9 cellular contexts compared by ENCODE assay signal in genomic region chr2:41414486-41415230, GRCh38.
DNase-seq lines count a peak whose midpoint lies in the region; ATAC-seq and TF ChIP-seq lines count a peak whose summit lies in the region.
"Had no signal": no experiment of that assay in that cellular context is flagged by ENCODE, and none has a peak within 500 bp of the region (broad histone marks: within the 10 kb centered on the region; RNA-seq: fewer than 3 reads in every experiment).

No MANE protein-coding gene starts in this region.

- peaks cover 1% of the 10 kb centered on the region for H3K27me3 Mint-ChIP-seq in GM23338 (ENCODE audit: insufficient read depth, low read depth, poor library complexity)

- TF ChIP-seq CTCF in GM23338 (conservative IDR thresholded peaks at IDR 0.05; ENCODE audit: low read depth in 2 of 2) (peak; percentile 88 to 91), Loucy (conservative IDR thresholded peaks at IDR 0.05; ENCODE audit: low read length) (peak; percentile 95)

- H3K4me1 ChIP-seq in GM23338 (ENCODE audit: insufficient read depth) (no peaks in the 10 kb centered on the region), Loucy (ENCODE audit: insufficient read depth, low read length, poor library complexity, severe bottlenecking) (no peaks in the 10 kb centered on the region), iPS DF 6.9 (ENCODE audit: control insufficient read depth, insufficient read depth, low read length) (no peaks in the 10 kb centered on the region)
- H3K4me1 ChIP-seq: BLaER1 had no signal

- no peaks in the 10 kb centered on the region for H4K20me1 ChIP-seq in GM23338 (replicated peaks; ENCODE audit: insufficient read depth)
- H4K20me1 ChIP-seq in Loucy (ENCODE audit: insufficient read depth, low read length, poor library complexity, severe bottlenecking): no peaks in the 10 kb centered on the region
- H4K20me1 ChIP-seq: BLaER1 had no signal

- 0 out of 2 replicates have a peak overlapping the region, but pooled peaks have one; percentile 12 for H2AFZ ChIP-seq in GM23338
- no peak overlapping the region for H2AFZ ChIP-seq in Loucy (ENCODE audit: low read length)

- no peak overlapping the region for H3K9ac ChIP-seq in Loucy (ENCODE audit: low read depth, low read length, poor library complexity, severe bottlenecking)
- H3K9ac ChIP-seq: BLaER1 had no signal

- DNase-seq in NCI-H2081 (lab: John Stamatoyannopoulos, UW): peak; percentile 66 to 68
- DNase-seq in NCI-H2081 treated with DMSO at 0.1 percent for 48 hours (lab: John Stamatoyannopoulos, UW): no peak
- DNase-seq in GM23338 (ENCODE audit: low spot score): peak; percentile 88
- DNase-seq in SW480 (ENCODE audit: low spot score): peak; percentile 47
- peak; percentile 48 for DNase-seq in iPS DF 6.9 (ENCODE audit: low read depth, low spot score)
- no peak for DNase-seq in HK-2 (ENCODE audit: unreplicated experiment)
- DNase-seq in KG1 (lab: John Stamatoyannopoulos, UW): no peak

- H3K9me3 Mint-ChIP-seq in GM23338: no peaks in the 10 kb centered on the region

- H3K4me2 ChIP-seq in GM23338 (no peak overlapping the region), Loucy (ENCODE audit: low read depth, low read length, poor library complexity, severe bottlenecking) (no peak overlapping the region)
- H3K4me2 ChIP-seq: BLaER1 had no signal

- WGBS in iPS DF 6.9 (ENCODE audit: insufficient coverage, insufficient read length): no CpG with 5 or more reads among the region's 5 CpGs

- H3F3A ChIP-seq in GM23338 (replicated peaks; ENCODE audit: low read depth) (no peaks in the 10 kb centered on the region), Loucy (ENCODE audit: low read depth) (no peaks in the 10 kb centered on the region)

- H3K9me2 ChIP-seq in GM23338 (ENCODE audit: insufficient read depth) (no peaks in the 10 kb centered on the region), Loucy (replicated peaks; ENCODE audit: low read depth, low read length) (no peaks in the 10 kb centered on the region)

- no peak overlapping the region for H3K27ac ChIP-seq in GM23338 (ENCODE audit: low read depth)
- H3K27ac ChIP-seq in iPS DF 6.9 (ENCODE audit: low read length): no peak overlapping the region
- H3K27ac ChIP-seq: BLaER1 had no signal

- H3K4me3 Mint-ChIP-seq in GM23338: no peak overlapping the region

- no peak overlapping the region for H3K27ac Mint-ChIP-seq in GM23338

- H3K4me1 Mint-ChIP-seq in GM23338: 0 out of 3 replicates have a peak, but pooled peaks cover 2% of the 10 kb centered on the region

- H3K79me2 ChIP-seq in GM23338 (replicated peaks; ENCODE audit: insufficient read depth): no peaks in the 10 kb centered on the region
- no peaks in the 10 kb centered on the region for H3K79me2 ChIP-seq in Loucy (ENCODE audit: insufficient read depth, low read length)

- no peaks in the 10 kb centered on the region for H3K9me3 ChIP-seq in Loucy (ENCODE audit: insufficient read depth, low read depth, low read length)
- H3K9me3 ChIP-seq in iPS DF 6.9 (ENCODE audit: control insufficient read depth, insufficient read depth, low read length): no peaks in the 10 kb centered on the region
- H3K9me3 ChIP-seq: BLaER1 had no signal

- H3K36me3 ChIP-seq in GM23338 (ENCODE audit: insufficient read depth): no peaks in the 10 kb centered on the region
- no peaks in the 10 kb centered on the region for H3K36me3 ChIP-seq in Loucy (ENCODE audit: insufficient read depth, low read length)
- H3K36me3 ChIP-seq in iPS DF 6.9 (ENCODE audit: control insufficient read depth, insufficient read depth, low read length): no peaks in the 10 kb centered on the region
- H3K36me3 ChIP-seq: BLaER1 had no signal

- no peaks in the 10 kb centered on the region for H3K36me3 Mint-ChIP-seq in GM23338 (ENCODE audit: low read depth)

- H3K27me3 ChIP-seq in GM23338 (ENCODE audit: insufficient read depth) (no peaks in the 10 kb centered on the region), Loucy (ENCODE audit: insufficient read depth, low read length, poor library complexity, severe bottlenecking) (no peaks in the 10 kb centered on the region), iPS DF 6.9 (ENCODE audit: control insufficient read depth, insufficient read depth, low read length) (no peaks in the 10 kb centered on the region)
- H3K27me3 ChIP-seq: BLaER1 had no signal

- ATAC-seq in GM23338: peak; percentile 90

- H3K4me3 ChIP-seq in GM23338 (no peak overlapping the region), Loucy (ENCODE audit: low read length, poor library complexity, severe bottlenecking) (no peak overlapping the region), iPS DF 6.9 (ENCODE audit: low read length) (no peak overlapping the region)
- H3K4me3 ChIP-seq: BLaER1 had no signal

TF ChIP-seq in GM23338, 12 proteins besides CTCF, POLR2A, EP300 and RAD21:
- TF ChIP-seq ZNF114 (CRISPR knock-in tag; IDR thresholded peaks at IDR 0.05) (no peak), JUNB (IDR thresholded peaks at IDR 0.05; ENCODE audit: unreplicated experiment) (no peak), STAT1 (IDR thresholded peaks at IDR 0.05; ENCODE audit: unreplicated experiment) (no peak), EZH2 (IDR thresholded peaks at IDR 0.05; ENCODE audit: low read depth, unreplicated experiment) (no peak), ZNF331 (CRISPR knock-in tag; IDR thresholded peaks at IDR 0.05; ENCODE audit: low read depth) (no peak), POLR2AphosphoS5 (IDR thresholded peaks at IDR 0.05; ENCODE audit: low read depth) (no peak)
- TF ChIP-seq, protein P1, sequence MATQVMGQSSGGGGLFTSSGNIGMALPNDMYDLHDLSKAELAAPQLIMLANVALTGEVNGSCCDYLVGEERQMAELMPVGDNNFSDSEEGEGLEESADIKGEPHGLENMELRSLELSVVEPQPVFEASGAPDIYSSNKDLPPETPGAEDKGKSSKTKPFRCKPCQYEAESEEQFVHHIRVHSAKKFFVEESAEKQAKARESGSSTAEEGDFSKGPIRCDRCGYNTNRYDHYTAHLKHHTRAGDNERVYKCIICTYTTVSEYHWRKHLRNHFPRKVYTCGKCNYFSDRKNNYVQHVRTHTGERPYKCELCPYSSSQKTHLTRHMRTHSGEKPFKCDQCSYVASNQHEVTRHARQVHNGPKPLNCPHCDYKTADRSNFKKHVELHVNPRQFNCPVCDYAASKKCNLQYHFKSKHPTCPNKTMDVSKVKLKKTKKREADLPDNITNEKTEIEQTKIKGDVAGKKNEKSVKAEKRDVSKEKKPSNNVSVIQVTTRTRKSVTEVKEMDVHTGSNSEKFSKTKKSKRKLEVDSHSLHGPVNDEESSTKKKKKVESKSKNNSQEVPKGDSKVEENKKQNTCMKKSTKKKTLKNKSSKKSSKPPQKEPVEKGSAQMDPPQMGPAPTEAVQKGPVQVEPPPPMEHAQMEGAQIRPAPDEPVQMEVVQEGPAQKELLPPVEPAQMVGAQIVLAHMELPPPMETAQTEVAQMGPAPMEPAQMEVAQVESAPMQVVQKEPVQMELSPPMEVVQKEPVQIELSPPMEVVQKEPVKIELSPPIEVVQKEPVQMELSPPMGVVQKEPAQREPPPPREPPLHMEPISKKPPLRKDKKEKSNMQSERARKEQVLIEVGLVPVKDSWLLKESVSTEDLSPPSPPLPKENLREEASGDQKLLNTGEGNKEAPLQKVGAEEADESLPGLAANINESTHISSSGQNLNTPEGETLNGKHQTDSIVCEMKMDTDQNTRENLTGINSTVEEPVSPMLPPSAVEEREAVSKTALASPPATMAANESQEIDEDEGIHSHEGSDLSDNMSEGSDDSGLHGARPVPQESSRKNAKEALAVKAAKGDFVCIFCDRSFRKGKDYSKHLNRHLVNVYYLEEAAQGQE (IDR thresholded peaks at IDR 0.05; ENCODE audit: unreplicated experiment): no peak

Comparison
In these comparisons a context has a peak if more than half of its experiments do, and no peak if none do; other contexts are left out.
1. DNase-seq: peak in NCI-H2081 (2 of 2), GM23338 (single experiment), SW480 (single experiment) and iPS DF 6.9 (single experiment); none in NCI-H2081 treated with DMSO at 0.1 percent for 48 hours (single experiment), HK-2 (single experiment) and KG1 (single experiment).